Comparison of ENCODE assay signal across 8 cellular contexts in genomic region chr21:33915368-33916199, GRCh38. TPM values are rescaled to one million over a fixed set of nuclear protein-coding genes. Genes with fewer than 3 reads are reported as not detected.
DNase-seq lines count a peak whose midpoint lies in the region; ATAC-seq lines count a peak whose summit lies in the region.

TSS of gene ATP5PO (minus strand) at chr21:33915804. CDS start at chr21:33915763, 41 bp downstream.

- peaks cover 31 to 48% of the 10 kb centered on the region in 2 donors for H3K4me1 Mint-ChIP-seq in immature natural killer cell

- peak within 1 kb of the TSS; percentile 97 to 99 (median 98) for H3K4me3 Mint-ChIP-seq in immature natural killer cell

- no peaks in the 10 kb centered on the region for H3K9me3 Mint-ChIP-seq in immature natural killer cell

- ATAC-seq in GM19023 (IDR thresholded peaks at IDR 0.05; ENCODE audit: unreplicated experiment) (peak; percentile 98), HG03280 (IDR thresholded peaks at IDR 0.05; ENCODE audit: unreplicated experiment) (peak; percentile 98)

- peaks cover 0 to 4% (median 3%) of the 10 kb centered on the region in 3 donors for H3K27me3 Mint-ChIP-seq in immature natural killer cell (ENCODE audit: low read depth in 3 of 3)

- DNase-seq in AG08396 (ENCODE audit: low spot score) (peak; percentile 96), NCI-H345 treated with DMSO at 0.1 percent for 48 hours (lab: John Stamatoyannopoulos, UW; ENCODE audit: unreplicated experiment) (peak; percentile 99), immature natural killer cell (peak; percentile 95 to 96 (median 96)), smooth muscle cell of the brain vasculature (ENCODE audit: low read depth, low spot score) (peak; percentile 97)
- peak; percentile 88 to 95 (median 89) for DNase-seq in activated CD4-positive, CD25-positive, alpha-beta regulatory T cell (lab: John Stamatoyannopoulos, UW)
- peak; percentile 94 for DNase-seq in central memory CD4-positive, alpha-beta T cell

- H3K36me3 Mint-ChIP-seq in immature natural killer cell, result peaks cover 4 to 8% (median 4%) of the 10 kb centered on the region in 3 donors

- H3K27ac Mint-ChIP-seq in immature natural killer cell, result peak within 1 kb of the TSS; percentile 95 to 98 (median 97)

RNA-seq across cellular contexts. Expression of gene ATP5PO, which starts in this region (rescaled TPM):
- 100 to 1,000 TPM; 280 to 387 (median 352) TPM for polyA plus RNA-seq in immature natural killer cell

Comparison
In these comparisons a context has a peak if more than half of its experiments do, and no peak if none do; other contexts are left out.
1. Peak in every context shown above with its lines: DNase-seq and ATAC-seq.